In the genomic region with DNA sequence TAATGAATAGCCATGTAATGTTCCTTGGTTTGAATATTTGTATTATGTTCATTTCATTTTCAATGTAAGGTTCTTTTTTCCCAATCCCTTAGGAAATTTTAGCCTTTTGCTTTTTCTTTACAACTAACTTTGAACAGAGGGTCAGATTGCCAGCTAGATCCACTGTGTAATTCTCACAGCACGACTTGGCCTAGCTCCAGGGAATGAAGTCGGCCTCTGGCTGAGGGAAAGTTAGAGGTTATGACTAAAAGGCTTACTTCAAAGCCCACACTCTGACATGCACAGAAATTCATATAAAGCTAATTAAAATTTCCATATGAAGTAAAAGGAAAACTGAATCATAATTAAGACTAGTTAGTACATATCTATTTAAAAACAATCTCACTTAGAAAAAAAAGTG, we compare ENCODE assay signal across 16 cellular contexts. TPM values are rescaled to one million over a fixed set of nuclear protein-coding genes. Genes with fewer than 3 reads are reported as not detected.
DNase-seq lines count a peak whose midpoint lies in the region; ATAC-seq, FAIRE-seq and TF ChIP-seq lines count a peak whose summit lies in the region.
"Had no signal": no experiment of that assay in that cellular context is flagged by ENCODE, and none has a peak within 500 bp of the region (broad histone marks: within the 10 kb centered on the region; RNA-seq: fewer than 3 reads in every experiment).

No MANE protein-coding gene starts in this region.

- H3K27ac ChIP-seq in astrocyte (ENCODE audit: low read depth, low read length) (no peak overlapping the region), kidney (ENCODE audit: low read depth in 2 of 2, low read length in 2 of 2) (no peak overlapping the region), coronary artery (no peak overlapping the region)
- H3K27ac ChIP-seq: KMS-11, SJSA1, stomach had no signal

- no peaks in the 10 kb centered on the region for H3K36me3 ChIP-seq in astrocyte (ENCODE audit: insufficient read depth, low read length)
- no peaks in the 10 kb centered on the region for H3K36me3 ChIP-seq in kidney (ENCODE audit: control insufficient read depth in 1 of 2, insufficient read depth in 2 of 2, low read length in 2 of 2)
- H3K36me3 ChIP-seq: SJSA1, stomach had no signal

- H3K27me3 ChIP-seq in astrocyte (ENCODE audit: insufficient read depth, low read length) = no peaks in the 10 kb centered on the region
- H3K27me3 ChIP-seq: SJSA1, stomach had no signal

- H3K4me2 ChIP-seq in astrocyte (ENCODE audit: low read length) = no peak overlapping the region
- H3K4me2 ChIP-seq: KMS-11 had no signal

- H3K27ac Mint-ChIP-seq in astrocyte (ENCODE audit: unreplicated experiment) (peak overlapping the region; percentile 58), natural killer cell (no peak overlapping the region)
- H3K27ac Mint-ChIP-seq: CD4-positive, alpha-beta T cell had no signal

- peak; percentile 35 for DNase-seq in COR-L47 (lab: John Stamatoyannopoulos, UW)
- peak; percentile 28 for DNase-seq in HTR-8/SVneo (ENCODE audit: insufficient read length, low spot score)
- DNase-seq in astrocyte (ENCODE audit: low read depth) = peak; percentile 41
- peak; percentile 23 for DNase-seq in kidney
- DNase-seq in GM19240 (ENCODE audit: insufficient read length, low spot score) = no peak
- DNase-seq in coronary artery (ENCODE audit: low spot score) = no peak
- DNase-seq in natural killer cell = no peak
- DNase-seq: CD4-positive, alpha-beta T cell; glutamatergic neuron; HCEC 1CT; mesenchymal stem cell; stomach had no signal

- H3K79me2 ChIP-seq in astrocyte (ENCODE audit: insufficient read depth, low read length) = no peaks in the 10 kb centered on the region

- H3K4me3 ChIP-seq in astrocyte (ENCODE audit: insufficient read depth, low read depth, low read length) (no peak overlapping the region), kidney (ENCODE audit: low read length in 2 of 2) (no peak overlapping the region), coronary artery (no peak overlapping the region)
- H3K4me3 ChIP-seq: SJSA1, stomach had no signal

- ATAC-seq in GM18907 (IDR thresholded peaks at IDR 0.05; ENCODE audit: unreplicated experiment) (no peak), natural killer cell (no peak)
- ATAC-seq: activated CD4-positive, CD25-positive, alpha-beta regulatory T cell treated with anti-CD3 and anti-CD28 coated beads, Interleukin-2, amount 50 U/mL, for 24 hours had no signal

- no peaks in the 10 kb centered on the region for H3K9me3 Mint-ChIP-seq in astrocyte (ENCODE audit: unreplicated experiment)
- peaks cover 15% of the 10 kb centered on the region in 2 donors for H3K9me3 Mint-ChIP-seq in natural killer cell

- peaks cover 4% of the 10 kb centered on the region for H3K4me1 Mint-ChIP-seq in astrocyte (ENCODE audit: low read depth, unreplicated experiment)
- H3K4me1 Mint-ChIP-seq in natural killer cell = no peaks in the 10 kb centered on the region

- no peaks in the 10 kb centered on the region for H3K27me3 Mint-ChIP-seq in astrocyte (ENCODE audit: low read depth, unreplicated experiment)
- no peaks in the 10 kb centered on the region for H3K27me3 Mint-ChIP-seq in natural killer cell (ENCODE audit: low read depth in 2 of 2)
- H3K27me3 Mint-ChIP-seq: CD4-positive, alpha-beta T cell had no signal

- H3K36me3 Mint-ChIP-seq in astrocyte (ENCODE audit: low read depth, unreplicated experiment) (no peaks in the 10 kb centered on the region), natural killer cell (peaks cover under 1% of the 10 kb centered on the region)

- no peaks in the 10 kb centered on the region for H3K4me1 ChIP-seq in astrocyte (ENCODE audit: insufficient read depth, low read length)
- H3K4me1 ChIP-seq in kidney (ENCODE audit: control insufficient read depth in 1 of 2, insufficient read depth in 1 of 2, low read depth in 1 of 2, low read length in 2 of 2) = no peaks in the 10 kb centered on the region
- H3K4me1 ChIP-seq: SJSA1, stomach had no signal

- intact Hi-C loops in kidney (cut with DNase I) = no loop called here
- intact Hi-C loops in natural killer cell (cut with micrococcal nuclease) = no loop called here

- H3K9me3 ChIP-seq in astrocyte (ENCODE audit: insufficient read depth, low read depth, low read length) = no peaks in the 10 kb centered on the region
- no peaks in the 10 kb centered on the region for H3K9me3 ChIP-seq in kidney (ENCODE audit: control insufficient read depth in 1 of 2, low read length in 2 of 2)
- H3K9me3 ChIP-seq: SJSA1, stomach had no signal

- no peak overlapping the region for H3K9ac ChIP-seq in astrocyte (ENCODE audit: low read length)
- no peak overlapping the region for H3K9ac ChIP-seq in kidney (ENCODE audit: low read length in 2 of 2)
- H3K9ac ChIP-seq: KMS-11 had no signal

- FAIRE-seq in HTR-8/SVneo (lab: Jason Lieb, UNC) (no peak), astrocyte (lab: Jason Lieb, UNC) (no peak), kidney (lab: Jason Lieb, UNC) (no peak)

- no peak overlapping the region for H3K4me3 Mint-ChIP-seq in astrocyte (ENCODE audit: unreplicated experiment)
- no peak overlapping the region for H3K4me3 Mint-ChIP-seq in natural killer cell
- H3K4me3 Mint-ChIP-seq: CD4-positive, alpha-beta T cell had no signal

- H2AFZ ChIP-seq in astrocyte (ENCODE audit: low read depth, low read length) = no peak overlapping the region

- H4K20me1 ChIP-seq in astrocyte (ENCODE audit: insufficient read depth, low read length) = no peaks in the 10 kb centered on the region

- TF ChIP-seq CTCF in astrocyte (IDR thresholded peaks at IDR 0.05; ENCODE audit: insufficient read depth, low read depth, low read length) (no peak), kidney (IDR thresholded peaks at IDR 0.05; ENCODE audit: borderline replicate concordance, extremely low read depth, insufficient read depth) (no peak), coronary artery (IDR thresholded peaks at IDR 0.05) (no peak), natural killer cell (IDR thresholded peaks at IDR 0.05) (no peak)

RNA-seq across cellular contexts. Expression of a gene that starts 38.7 kb away (rescaled TPM):
- total RNA-seq in astrocyte = 71.7 and 94.2 TPM in 2 replicates
- total RNA-seq in kidney = 22.1 TPM
- 2.1 TPM for polyA plus RNA-seq in kidney (ENCODE audit: insufficient read depth, low read depth, low replicate concordance)
- under 1 TPM in 1 of 3 donors, not detected in 2; 0.07 TPM for total RNA-seq in natural killer cell

Comparison
In these comparisons a context has a peak if more than half of its experiments do, and no peak if none do; other contexts are left out.
1. DNase-seq: peak in COR-L47 (single experiment), HTR-8/SVneo (single experiment), astrocyte (single experiment) and kidney (single experiment); none in GM19240 (single experiment), coronary artery (single experiment) and natural killer cell (single experiment).
2. RNA of a gene that starts 38.7 kb away (total RNA-seq): 71.7 to 94.2 TPM in astrocyte and 22.1 TPM in kidney (single experiment); 0.07 TPM in natural killer cell; every median in the first group is over 10 times any median in the second.